Comparison of ENCODE assay signal across 37 cellular contexts in the genomic region with DNA sequence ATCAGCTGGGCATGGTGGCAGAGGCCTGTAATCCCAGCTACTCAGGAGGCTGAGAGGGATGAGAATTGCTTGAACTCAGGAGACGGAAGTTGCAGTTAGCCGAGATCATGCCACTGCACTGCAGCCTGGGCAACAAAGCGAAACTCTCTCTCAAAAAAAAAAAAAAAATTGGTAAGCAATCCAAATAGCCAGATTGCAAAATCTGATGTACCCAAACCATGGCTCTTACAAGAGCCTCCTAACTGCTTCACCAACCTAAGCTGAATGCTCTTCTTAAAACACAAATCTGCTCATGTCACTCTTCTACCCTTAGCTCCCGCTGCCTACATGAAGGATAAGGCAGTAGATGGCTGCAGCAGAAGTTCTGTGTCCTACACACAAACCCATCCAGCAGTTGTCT.
"Had no signal": no experiment of that assay in that cellular context is flagged by ENCODE, and none has a peak within 500 bp of the region (broad histone marks: within the 10 kb centered on the region; RNA-seq: fewer than 3 reads in every experiment).

No MANE protein-coding gene starts in this region.

- ATAC-seq: activated CD8-positive, alpha-beta T cell treated with anti-CD3 and anti-CD28 coated beads for 36 hours; activated naive CD4-positive, alpha-beta T cell treated with anti-CD3 and anti-CD28 coated beads, Interleukin-2, amount 50 U/mL, for 72 hours; activated T-cell treated with anti-CD3 and anti-CD28 coated beads, Interleukin-2, amount 50 U/mL, for 4 hours; activated T-cell treated with anti-CD3 and anti-CD28 coated beads, Interleukin-2, amount 50 U/mL, for 72 hours; activated T-helper 17 cell treated with anti-CD3 and anti-CD28 coated beads, Interleukin-2, amount 50 U/mL, for 72 hours; body of pancreas had no signal

- DNase-seq: activated B cell treated with CpG ODN at 0.5 μM for 24 hours; activated CD4-positive, alpha-beta memory T cell treated with anti-CD3 and anti-CD28 coated beads for 36 hours; activated CD4-positive, alpha-beta T cell treated with anti-CD3 and anti-CD28 coated beads for 4 hours; activated CD4-positive, alpha-beta T cell treated with anti-CD3 and anti-CD28 coated beads, Interleukin-2, amount 10 ng/mL, durations not matched to agents 24 days and 14 days; activated CD4-positive, alpha-beta T cell treated with anti-CD3 and anti-CD28 coated beads, Interleukin-2, amount 50 U/mL, for 1 hour; activated CD4-positive, alpha-beta T cell treated with anti-CD3 and anti-CD28 coated beads, Interleukin-2, amount 50 U/mL, for 4 hours; activated CD4-positive, CD25-positive, alpha-beta regulatory T cell treated with anti-CD3 and anti-CD28 coated beads, Interleukin-2, amount 50 U/mL, for 72 hours; activated CD8-positive, alpha-beta memory T cell treated with anti-CD3 and anti-CD28 coated beads, Interleukin-2, amount 50 U/mL, for 4 hours; activated CD8-positive, alpha-beta T cell treated with anti-CD3 and anti-CD28 coated beads for 36 hours; activated effector memory CD4-positive, alpha-beta T cell treated with anti-CD3 and anti-CD28 coated beads, Interleukin-2, amount 50 U/mL, for 16 hours; activated gamma-delta T cell treated with Interleukin-2 at 50 U/mL for 16 hours; activated naive CD4-positive, alpha-beta T cell; activated naive CD4-positive, alpha-beta T cell treated with anti-CD3 and anti-CD28 coated beads for 36 hours; activated naive CD4-positive, alpha-beta T cell treated with anti-CD3 and anti-CD28 coated beads, Interleukin-2, amount 50 U/mL, for 16 hours; activated naive CD8-positive, alpha-beta T cell treated with anti-CD3 and anti-CD28 coated beads for 36 hours; activated T-cell treated with anti-CD3 and anti-CD28 coated beads for 4 hours; activated T-cell treated with anti-CD3 and anti-CD28 coated beads, Interleukin-2, amount 50 U/mL, for 1 hour; activated T-cell treated with anti-CD3 and anti-CD28 coated beads, Interleukin-2, amount 50 U/mL, for 4 hours; activated T-cell treated with anti-CD3 and anti-CD28 coated beads, Interleukin-2, amount 50 U/mL, for 72 hours; adrenal gland; amniotic stem cell; aorta; body of pancreas; brain microvascular endothelial cell; central memory CD4-positive, alpha-beta T cell; T-helper 1 cell; T-helper 2 cell; T-helper 9 cell; WERI-Rb-1 had no signal

- H3K9me3 Mint-ChIP-seq: activated B cell treated with CpG ODN at 0.5 μM for 24 hours; activated CD4-positive, alpha-beta T cell treated with anti-CD3 and anti-CD28 coated beads, Interleukin-2, amount 10 ng/mL, durations not matched to agents 24 days and 14 days; T-helper 1 cell treated with Interleukin-12 subunit alpha and Interleukin-12 subunit beta and Interleukin-4 antibody, amounts not matched to agents 30 μg/mL and 1 μg/mL, for 36 hours had no signal

- FAIRE-seq: astrocyte, TTC549 had no signal

- H3K4me3 ChIP-seq: adrenal gland, body of pancreas, breast epithelium had no signal

- H3K27me3 Mint-ChIP-seq: activated B cell treated with CpG ODN at 0.5 μM for 24 hours; activated CD4-positive, alpha-beta memory T cell treated with anti-CD3 and anti-CD28 coated beads for 36 hours; activated CD4-positive, alpha-beta T cell treated with anti-CD3 and anti-CD28 coated beads, Interleukin-2, amount 10 ng/mL, durations not matched to agents 24 days and 14 days; activated CD8-positive, alpha-beta T cell treated with anti-CD3 and anti-CD28 coated beads for 36 hours; activated naive CD8-positive, alpha-beta T cell treated with anti-CD3 and anti-CD28 coated beads for 36 hours; activated T-helper 17 cell treated with anti-CD3 and anti-CD28 coated beads, Interleukin-2, amount 50 U/mL, for 72 hours had no signal

- H3K4me1 ChIP-seq: adrenal gland, body of pancreas, breast epithelium had no signal

- H3K4me1 Mint-ChIP-seq: activated B cell treated with CpG ODN at 0.5 μM for 24 hours; activated CD4-positive, alpha-beta T cell treated with anti-CD3 and anti-CD28 coated beads, Interleukin-2, amount 10 ng/mL, durations not matched to agents 24 days and 14 days; activated naive CD8-positive, alpha-beta T cell treated with anti-CD3 and anti-CD28 coated beads for 36 hours; activated T-helper 17 cell treated with anti-CD3 and anti-CD28 coated beads, Interleukin-2, amount 50 U/mL, for 72 hours had no signal

- H3K36me3 Mint-ChIP-seq: activated CD4-positive, alpha-beta memory T cell treated with anti-CD3 and anti-CD28 coated beads for 36 hours; activated naive CD4-positive, alpha-beta T cell treated with anti-CD3 and anti-CD28 coated beads, Interleukin-2, amount 50 U/mL, for 72 hours; activated naive CD8-positive, alpha-beta T cell treated with anti-CD3 and anti-CD28 coated beads for 36 hours had no signal

- H3K27ac ChIP-seq: adrenal gland, body of pancreas, brain microvascular endothelial cell, breast epithelium, WERI-Rb-1 had no signal

- H3K4me3 Mint-ChIP-seq: activated B cell treated with CpG ODN at 0.5 μM for 24 hours; activated CD4-positive, alpha-beta memory T cell treated with anti-CD3 and anti-CD28 coated beads for 36 hours; activated CD4-positive, alpha-beta T cell treated with anti-CD3 and anti-CD28 coated beads, Interleukin-2, amount 10 ng/mL, durations not matched to agents 24 days and 14 days; activated CD8-positive, alpha-beta T cell treated with anti-CD3 and anti-CD28 coated beads for 36 hours; activated naive CD4-positive, alpha-beta T cell treated with anti-CD3 and anti-CD28 coated beads for 36 hours; activated naive CD8-positive, alpha-beta T cell treated with anti-CD3 and anti-CD28 coated beads for 36 hours; activated T-cell treated with anti-CD3 and anti-CD28 coated beads, Interleukin-2, amount 50 U/mL, for 4 hours; activated T-cell treated with anti-CD3 and anti-CD28 coated beads, Interleukin-2, amount 50 U/mL, for 72 hours; activated T-helper 1 cell treated with anti-CD3 and anti-CD28 coated beads, Interleukin-12 subunit alpha, Interleukin-12 subunit beta, Interleukin-2, Interleukin-4 antibody, amounts not matched to agents 30 ng/mL and 10 ng/mL and 1 ng/mL, durations not matched to agents 14 hours and 24 hours and 36 hours; activated T-helper 17 cell treated with anti-CD3 and anti-CD28 coated beads, Interleukin-2, amount 50 U/mL, for 72 hours; T-helper 1 cell treated with Interleukin-12 subunit alpha and Interleukin-12 subunit beta and Interleukin-4 antibody, amounts not matched to agents 30 μg/mL and 1 μg/mL, for 36 hours; T-helper 2 cell treated with Interferon-gamma antibody and Interleukin-4, amounts not matched to agents 5 μg/mL and 100 μg/mL, for 36 hours had no signal

- H3K27me3 ChIP-seq: adrenal gland, body of pancreas, brain microvascular endothelial cell, breast epithelium had no signal

- H3K9me3 ChIP-seq: adrenal gland, body of pancreas, breast epithelium had no signal

- H3K27ac Mint-ChIP-seq: activated B cell treated with CpG ODN at 0.5 μM for 24 hours; activated CD4-positive, alpha-beta memory T cell treated with anti-CD3 and anti-CD28 coated beads for 36 hours; activated CD4-positive, alpha-beta T cell treated with anti-CD3 and anti-CD28 coated beads, Interleukin-2, amount 10 ng/mL, durations not matched to agents 24 days and 14 days; activated CD8-positive, alpha-beta T cell treated with anti-CD3 and anti-CD28 coated beads for 36 hours; activated naive CD4-positive, alpha-beta T cell treated with anti-CD3 and anti-CD28 coated beads for 36 hours; activated naive CD4-positive, alpha-beta T cell treated with anti-CD3 and anti-CD28 coated beads, Interleukin-2, amount 50 U/mL, for 72 hours; activated naive CD8-positive, alpha-beta T cell treated with anti-CD3 and anti-CD28 coated beads for 36 hours; activated T-cell treated with anti-CD3 and anti-CD28 coated beads, Interleukin-2, amount 50 U/mL, for 72 hours; activated T-helper 1 cell treated with anti-CD3 and anti-CD28 coated beads, Interleukin-12 subunit alpha, Interleukin-12 subunit beta, Interleukin-2, Interleukin-4 antibody, amounts not matched to agents 30 ng/mL and 10 ng/mL and 1 ng/mL, durations not matched to agents 14 hours and 24 hours and 36 hours; activated T-helper 17 cell treated with anti-CD3 and anti-CD28 coated beads, Interleukin-2, amount 50 U/mL, for 72 hours; T-helper 1 cell treated with Interleukin-12 subunit alpha and Interleukin-12 subunit beta and Interleukin-4 antibody, amounts not matched to agents 30 μg/mL and 1 μg/mL, for 36 hours; T-helper 2 cell treated with Interferon-gamma antibody and Interleukin-4, amounts not matched to agents 5 μg/mL and 100 μg/mL, for 36 hours had no signal

- H3K36me3 ChIP-seq: breast epithelium, WERI-Rb-1 had no signal
